Comparison of ENCODE assay signal across 18 cellular contexts in the genomic region with DNA sequence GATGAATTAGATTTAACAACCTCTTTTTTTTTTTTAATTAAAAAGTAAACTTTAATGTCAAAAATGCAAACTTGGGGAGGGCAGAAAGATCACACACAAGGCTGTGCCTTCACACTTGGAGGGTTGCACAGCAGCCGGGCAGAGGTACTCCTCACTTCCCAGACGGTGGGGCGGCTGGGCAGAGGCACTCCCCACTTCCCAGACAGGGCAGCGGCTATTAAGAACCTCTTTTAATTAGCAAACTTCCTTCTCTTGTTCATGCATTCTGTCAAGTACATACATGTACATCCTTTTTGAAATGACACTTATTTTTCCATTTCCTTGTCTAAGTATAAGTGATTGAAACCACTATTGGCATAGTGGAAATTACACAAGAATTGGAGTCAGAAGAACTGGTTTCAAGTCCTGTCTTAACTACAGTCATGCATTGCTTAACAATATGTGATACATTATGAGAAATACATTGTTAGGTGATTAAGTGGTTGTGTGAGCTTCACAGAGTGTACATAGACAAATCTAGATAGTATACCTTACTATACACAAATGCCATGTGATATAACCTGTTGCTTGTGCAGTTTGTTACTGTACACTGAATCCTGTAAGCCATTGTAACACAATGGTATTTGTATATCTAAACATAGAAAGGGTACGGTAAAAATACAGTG. TPM values are rescaled to one million over a fixed set of nuclear protein-coding genes. Genes with fewer than 3 reads are reported as not detected.
A peak's percentile ranks its signal among the peaks of the same experiment; 100 is the strongest.
DNase-seq lines count a peak whose midpoint lies in the region; ATAC-seq and TF ChIP-seq lines count a peak whose summit lies in the region.
"Had no signal": no experiment of that assay in that cellular context is flagged by ENCODE, and none has a peak within 500 bp of the region (broad histone marks: within the 10 kb centered on the region; RNA-seq: fewer than 3 reads in every experiment).

No MANE protein-coding gene starts in this region.

- peak; percentile 99 for ATAC-seq in esophagus mucosa
- ATAC-seq in GM19452 (IDR thresholded peaks at IDR 0.05; ENCODE audit: unreplicated experiment): no peak

- H3K9me2 ChIP-seq in PC-9 (ENCODE audit: insufficient read depth): no peaks in the 10 kb centered on the region

- H3K27me3 Mint-ChIP-seq in MCF 10A (ENCODE audit: insufficient read depth, unreplicated experiment) (no peaks in the 10 kb centered on the region), type B pancreatic cell (no peaks in the 10 kb centered on the region)
- H3K27me3 Mint-ChIP-seq: activated CD4-positive, alpha-beta memory T cell treated with anti-CD3 and anti-CD28 coated beads, Interleukin-2, amount 10 ng/mL, durations not matched to agents 7 days and 5 days had no signal

- H3F3A ChIP-seq in PC-9 (ENCODE audit: insufficient read depth, low read depth): no peaks in the 10 kb centered on the region

- peaks cover 7% of the 10 kb centered on the region for H3K9me3 Mint-ChIP-seq in MCF 10A (ENCODE audit: unreplicated experiment)
- H3K9me3 Mint-ChIP-seq in type B pancreatic cell: no peaks in the 10 kb centered on the region
- H3K9me3 Mint-ChIP-seq: activated CD4-positive, alpha-beta memory T cell treated with anti-CD3 and anti-CD28 coated beads, Interleukin-2, amount 10 ng/mL, durations not matched to agents 7 days and 5 days; HFFc6 had no signal

- H3K4me3 ChIP-seq in breast epithelium (no peak overlapping the region), PC-9 (no peak overlapping the region), BE2C (ENCODE audit: low read depth, low read length) (no peak overlapping the region)
- H3K4me3 ChIP-seq: dorsolateral prefrontal cortex, stomach had no signal

- POLR2A ChIA-PET in MCF 10A (lab: Yijun Ruan, JAX): interaction anchor here (1.3 to 1.9 kb wide), 2 partner anchors 7 to 10 kb away, joined by 3 to 5 read pairs; no protein-coding TSS in a partner anchor
- POLR2A ChIA-PET in PC-9 (lab: Charles Lee; ENCODE audit: unreplicated experiment): no interaction called here

- H3K4me2 ChIP-seq in PC-9: peak overlapping the region; percentile 13; the same call in 1 of the 2 replicates

- peak overlapping the region; percentile 33 to 43 for H3K27ac ChIP-seq in breast epithelium
- peak overlapping the region; percentile 68 for H3K27ac ChIP-seq in PC-9
- H3K27ac ChIP-seq: dorsolateral prefrontal cortex, parathyroid adenoma, stomach had no signal

- H3K79me2 ChIP-seq in PC-9 (ENCODE audit: low read depth): no peaks in the 10 kb centered on the region

- intact Hi-C loops in breast epithelium (cut with DNase I; ENCODE audit: low total_unique reads) (no loop called here), MCF 10A (cut with micrococcal nuclease) (no loop called here), PC-9 (cut with micrococcal nuclease; ENCODE audit: unreplicated experiment) (no loop called here)

- CTCF ChIA-PET in MCF 10A (lab: Yijun Ruan, JAX): interaction anchor here (0.6 to 1.0 kb wide), 2 partner anchors 8 to 10 kb away, joined by 3 to 5 read pairs; no protein-coding TSS in a partner anchor
- CTCF ChIA-PET in PC-9 (lab: Charles Lee): no interaction called here

- no peaks in the 10 kb centered on the region for H3K27me3 ChIP-seq in breast epithelium
- no peaks in the 10 kb centered on the region for H3K27me3 ChIP-seq in PC-9 (ENCODE audit: insufficient read depth, low read depth)
- no peaks in the 10 kb centered on the region for H3K27me3 ChIP-seq in BE2C
- H3K27me3 ChIP-seq: dorsolateral prefrontal cortex, stomach had no signal

- DNase-seq in breast epithelium (ENCODE audit: low spot score in 2 of 2) (no peak), MCF 10A (ENCODE audit: unreplicated experiment) (no peak), PC-9 (peak in 1 of 2 experiments; percentile 84), type B pancreatic cell (ENCODE audit: extremely low spot score, unreplicated experiment) (no peak), ureter (ENCODE audit: low spot score) (no peak), BE2C (no peak)
- DNase-seq: activated CD4-positive, alpha-beta memory T cell treated with anti-CD3 and anti-CD28 coated beads, Interleukin-2, amount 10 ng/mL, durations not matched to agents 7 days and 5 days; activated gamma-delta T cell treated with Interleukin-2 at 50 U/mL for 16 hours; dorsolateral prefrontal cortex; HFFc6; KG1; NCI-H1417 treated with DMSO at 0.1 percent for 48 hours; NCI-H226; small intestine; stomach had no signal

- no peak overlapping the region for H2AFZ ChIP-seq in PC-9
- H2AFZ ChIP-seq: parathyroid adenoma had no signal

- no peak for TF ChIP-seq POLR2A in breast epithelium (IDR thresholded peaks at IDR 0.05)

- no peak overlapping the region for H3K4me3 Mint-ChIP-seq in MCF 10A (ENCODE audit: unreplicated experiment)
- H3K4me3 Mint-ChIP-seq in type B pancreatic cell: no peak overlapping the region
- H3K4me3 Mint-ChIP-seq: activated CD4-positive, alpha-beta memory T cell treated with anti-CD3 and anti-CD28 coated beads, Interleukin-2, amount 10 ng/mL, durations not matched to agents 7 days and 5 days; HFFc6 had no signal

- TF ChIP-seq CTCF in breast epithelium (IDR thresholded peaks at IDR 0.05) (no peak), MCF 10A (IDR thresholded peaks at IDR 0.05; ENCODE audit: unreplicated experiment) (no peak), PC-9 (conservative IDR thresholded peaks at IDR 0.05) (no peak), type B pancreatic cell (conservative IDR thresholded peaks at IDR 0.05) (no peak), BE2C (IDR thresholded peaks at IDR 0.05; ENCODE audit: low read depth, low read length) (no peak)

- H3K36me3 ChIP-seq in breast epithelium: no peaks in the 10 kb centered on the region
- H3K36me3 ChIP-seq in PC-9 (ENCODE audit: low read depth): no peaks in the 10 kb centered on the region
- H3K36me3 ChIP-seq in BE2C: no peaks in the 10 kb centered on the region

- H3K9me3 ChIP-seq in breast epithelium (no peaks in the 10 kb centered on the region), PC-9 (ENCODE audit: insufficient read depth, low read depth) (no peaks in the 10 kb centered on the region), BE2C (no peaks in the 10 kb centered on the region)
- H3K9me3 ChIP-seq: stomach had no signal

- H4K20me1 ChIP-seq in PC-9 (ENCODE audit: insufficient read depth): no peaks in the 10 kb centered on the region; the same call in 1 of the 2 replicates

- peaks cover 6% of the 10 kb centered on the region for H3K36me3 Mint-ChIP-seq in MCF 10A (ENCODE audit: insufficient read depth, unreplicated experiment)
- peaks cover 4% of the 10 kb centered on the region for H3K36me3 Mint-ChIP-seq in type B pancreatic cell

- H3K4me1 Mint-ChIP-seq in MCF 10A (ENCODE audit: insufficient read depth, unreplicated experiment) (peaks cover 5% of the 10 kb centered on the region), type B pancreatic cell (ENCODE audit: unreplicated experiment) (no peaks in the 10 kb centered on the region)

- BruUV-seq in MCF 10A (replicated peaks; lab: Mats Ljungman, UMichigan) (no TSS peak), PC-9 (replicated peaks; lab: Mats Ljungman, UMichigan) (no TSS peak)

- no peaks in the 10 kb centered on the region for H3K4me1 ChIP-seq in breast epithelium
- peaks cover 13% of the 10 kb centered on the region for H3K4me1 ChIP-seq in PC-9 (replicated peaks; ENCODE audit: insufficient read depth)
- H3K4me1 ChIP-seq in BE2C: no peaks in the 10 kb centered on the region

- no peak overlapping the region for H3K27ac Mint-ChIP-seq in MCF 10A (ENCODE audit: low read depth, unreplicated experiment)
- H3K27ac Mint-ChIP-seq in type B pancreatic cell: peak overlapping the region; percentile 84
- H3K27ac Mint-ChIP-seq: activated CD4-positive, alpha-beta memory T cell treated with anti-CD3 and anti-CD28 coated beads, Interleukin-2, amount 10 ng/mL, durations not matched to agents 7 days and 5 days; HFFc6 had no signal

RNA-seq across cellular contexts. Expression of a gene that starts 26.5 kb away (rescaled TPM):
- total RNA-seq in breast epithelium: 10 to 100 TPM; 13.4 to 24.3 (median 15.1) TPM
- total RNA-seq in MCF 10A (2022): 19.4 and 25.2 TPM in 2 replicates
- total RNA-seq in PC-9 (2021): 14.1 and 15.6 TPM in 2 replicates
- total RNA-seq in esophagus mucosa: 19.0 TPM
- total RNA-seq in type B pancreatic cell (ENCODE audit: low replicate concordance): 25.9 and 35.2 TPM in 2 replicates
- total RNA-seq in ureter: 30.9 TPM
- polyA plus RNA-seq in BE2C (2012; ENCODE audit: insufficient read depth, insufficient read length, low read depth): 7.1 TPM
